2 cellular contexts compared by ENCODE assay signal in the genomic region with DNA sequence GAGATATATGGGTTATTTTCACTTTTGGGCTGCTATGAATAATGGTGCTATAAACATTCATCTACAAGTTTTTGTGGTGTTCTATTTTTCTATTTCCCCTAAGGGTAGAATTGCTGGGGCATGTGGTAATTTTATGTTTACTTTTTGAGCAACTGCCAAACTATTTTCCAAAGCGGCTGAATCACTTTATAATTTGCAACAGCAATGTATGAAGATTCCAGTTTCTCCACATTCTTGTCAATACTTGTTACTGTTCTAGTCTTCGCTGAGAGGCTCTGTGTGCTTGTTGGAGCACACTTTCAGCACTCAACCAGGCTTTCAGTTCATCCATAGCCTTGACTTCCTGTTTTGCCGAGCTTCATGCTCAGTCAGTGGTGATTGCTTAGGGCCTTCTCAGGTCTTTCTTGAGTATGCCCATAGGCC.
TF ChIP-seq lines count a peak whose summit lies in the region.

No MANE protein-coding gene starts in this region.

TF ChIP-seq in HEK293, 187 proteins besides CTCF, POLR2A, EP300 and RAD21 (continued from another document and continues in another):
- TF ChIP-seq ZBTB17 (tag by site-specific recombination; IDR thresholded peaks at IDR 0.05) (peak; percentile 90), ZFP41 (tag by site-specific recombination; IDR thresholded peaks at IDR 0.05; ENCODE audit: borderline replicate concordance) (no peak), MEIS1 (CRISPR knock-in tag; IDR thresholded peaks at IDR 0.05; ENCODE audit: borderline replicate concordance) (no peak), GFI1B (tag by site-specific recombination; IDR thresholded peaks at IDR 0.05) (no peak), ZNF2 (tag by site-specific recombination; IDR thresholded peaks at IDR 0.05) (0 out of 2 replicates have a peak, but pooled peaks have one; percentile 36), GLI2 (tag by site-specific recombination; IDR thresholded peaks at IDR 0.05; ENCODE audit: borderline replicate concordance, low read depth) (no peak), GLI4 (tag by site-specific recombination; IDR thresholded peaks at IDR 0.05) (no peak), ZNF654 (tag by site-specific recombination; IDR thresholded peaks at IDR 0.05; ENCODE audit: low read depth) (0 out of 2 replicates have a peak, but pooled peaks have one; percentile 1), FEZF1 (tag by site-specific recombination; IDR thresholded peaks at IDR 0.05) (peak; percentile 53; the same call in 1 of the 2 replicates), ZNF585B (tag by site-specific recombination; IDR thresholded peaks at IDR 0.05) (no peak), TRIM28 (IDR thresholded peaks at IDR 0.05; ENCODE audit: borderline replicate concordance, low read length) (peak; percentile 49; the same call in 1 of the 2 replicates), ZNF707 (tag by site-specific recombination; IDR thresholded peaks at IDR 0.05) (no peak), ZNF214 (tag by site-specific recombination; IDR thresholded peaks at IDR 0.05; ENCODE audit: borderline replicate concordance) (no peak), ZNF366 (tag by site-specific recombination; conservative IDR thresholded peaks at IDR 0.05) (peak; percentile 68), ZNF629 (tag by site-specific recombination; IDR thresholded peaks at IDR 0.05) (peak; percentile 77), ZNF664 (tag by site-specific recombination; IDR thresholded peaks at IDR 0.05) (0 out of 2 replicates have a peak, but pooled peaks have one; percentile 3)
- TF ChIP-seq, protein P1, sequence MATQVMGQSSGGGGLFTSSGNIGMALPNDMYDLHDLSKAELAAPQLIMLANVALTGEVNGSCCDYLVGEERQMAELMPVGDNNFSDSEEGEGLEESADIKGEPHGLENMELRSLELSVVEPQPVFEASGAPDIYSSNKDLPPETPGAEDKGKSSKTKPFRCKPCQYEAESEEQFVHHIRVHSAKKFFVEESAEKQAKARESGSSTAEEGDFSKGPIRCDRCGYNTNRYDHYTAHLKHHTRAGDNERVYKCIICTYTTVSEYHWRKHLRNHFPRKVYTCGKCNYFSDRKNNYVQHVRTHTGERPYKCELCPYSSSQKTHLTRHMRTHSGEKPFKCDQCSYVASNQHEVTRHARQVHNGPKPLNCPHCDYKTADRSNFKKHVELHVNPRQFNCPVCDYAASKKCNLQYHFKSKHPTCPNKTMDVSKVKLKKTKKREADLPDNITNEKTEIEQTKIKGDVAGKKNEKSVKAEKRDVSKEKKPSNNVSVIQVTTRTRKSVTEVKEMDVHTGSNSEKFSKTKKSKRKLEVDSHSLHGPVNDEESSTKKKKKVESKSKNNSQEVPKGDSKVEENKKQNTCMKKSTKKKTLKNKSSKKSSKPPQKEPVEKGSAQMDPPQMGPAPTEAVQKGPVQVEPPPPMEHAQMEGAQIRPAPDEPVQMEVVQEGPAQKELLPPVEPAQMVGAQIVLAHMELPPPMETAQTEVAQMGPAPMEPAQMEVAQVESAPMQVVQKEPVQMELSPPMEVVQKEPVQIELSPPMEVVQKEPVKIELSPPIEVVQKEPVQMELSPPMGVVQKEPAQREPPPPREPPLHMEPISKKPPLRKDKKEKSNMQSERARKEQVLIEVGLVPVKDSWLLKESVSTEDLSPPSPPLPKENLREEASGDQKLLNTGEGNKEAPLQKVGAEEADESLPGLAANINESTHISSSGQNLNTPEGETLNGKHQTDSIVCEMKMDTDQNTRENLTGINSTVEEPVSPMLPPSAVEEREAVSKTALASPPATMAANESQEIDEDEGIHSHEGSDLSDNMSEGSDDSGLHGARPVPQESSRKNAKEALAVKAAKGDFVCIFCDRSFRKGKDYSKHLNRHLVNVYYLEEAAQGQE (tag by site-specific recombination; IDR thresholded peaks at IDR 0.05) = peak; percentile 20; the same call in 1 of the 2 replicates
- TF ChIP-seq, protein P2, sequence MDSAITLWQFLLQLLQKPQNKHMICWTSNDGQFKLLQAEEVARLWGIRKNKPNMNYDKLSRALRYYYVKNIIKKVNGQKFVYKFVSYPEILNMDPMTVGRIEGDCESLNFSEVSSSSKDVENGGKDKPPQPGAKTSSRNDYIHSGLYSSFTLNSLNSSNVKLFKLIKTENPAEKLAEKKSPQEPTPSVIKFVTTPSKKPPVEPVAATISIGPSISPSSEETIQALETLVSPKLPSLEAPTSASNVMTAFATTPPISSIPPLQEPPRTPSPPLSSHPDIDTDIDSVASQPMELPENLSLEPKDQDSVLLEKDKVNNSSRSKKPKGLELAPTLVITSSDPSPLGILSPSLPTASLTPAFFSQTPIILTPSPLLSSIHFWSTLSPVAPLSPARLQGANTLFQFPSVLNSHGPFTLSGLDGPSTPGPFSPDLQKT (IDR thresholded peaks at IDR 0.05; ENCODE audit: borderline replicate concordance, low read depth, low read length) = no peak
- TF ChIP-seq, protein P3, sequence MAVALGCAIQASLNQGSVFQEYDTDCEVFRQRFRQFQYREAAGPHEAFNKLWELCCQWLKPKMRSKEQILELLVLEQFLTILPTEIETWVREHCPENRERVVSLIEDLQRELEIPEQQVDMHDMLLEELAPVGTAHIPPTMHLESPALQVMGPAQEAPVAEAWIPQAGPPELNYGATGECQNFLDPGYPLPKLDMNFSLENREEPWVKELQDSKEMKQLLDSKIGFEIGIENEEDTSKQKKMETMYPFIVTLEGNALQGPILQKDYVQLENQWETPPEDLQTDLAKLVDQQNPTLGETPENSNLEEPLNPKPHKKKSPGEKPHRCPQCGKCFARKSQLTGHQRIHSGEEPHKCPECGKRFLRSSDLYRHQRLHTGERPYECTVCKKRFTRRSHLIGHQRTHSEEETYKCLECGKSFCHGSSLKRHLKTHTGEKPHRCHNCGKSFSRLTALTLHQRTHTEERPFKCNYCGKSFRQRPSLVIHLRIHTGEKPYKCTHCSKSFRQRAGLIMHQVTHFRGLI (tag by site-specific recombination; IDR thresholded peaks at IDR 0.05) = no peak
- TF ChIP-seq, protein P4, sequence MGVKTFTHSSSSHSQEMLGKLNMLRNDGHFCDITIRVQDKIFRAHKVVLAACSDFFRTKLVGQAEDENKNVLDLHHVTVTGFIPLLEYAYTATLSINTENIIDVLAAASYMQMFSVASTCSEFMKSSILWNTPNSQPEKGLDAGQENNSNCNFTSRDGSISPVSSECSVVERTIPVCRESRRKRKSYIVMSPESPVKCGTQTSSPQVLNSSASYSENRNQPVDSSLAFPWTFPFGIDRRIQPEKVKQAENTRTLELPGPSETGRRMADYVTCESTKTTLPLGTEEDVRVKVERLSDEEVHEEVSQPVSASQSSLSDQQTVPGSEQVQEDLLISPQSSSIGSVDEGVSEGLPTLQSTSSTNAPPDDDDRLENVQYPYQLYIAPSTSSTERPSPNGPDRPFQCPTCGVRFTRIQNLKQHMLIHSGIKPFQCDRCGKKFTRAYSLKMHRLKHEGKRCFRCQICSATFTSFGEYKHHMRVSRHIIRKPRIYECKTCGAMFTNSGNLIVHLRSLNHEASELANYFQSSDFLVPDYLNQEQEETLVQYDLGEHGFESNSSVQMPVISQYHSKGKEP (tag by site-specific recombination; IDR thresholded peaks at IDR 0.05) = 0 out of 2 replicates have a peak, but pooled peaks have one; percentile 7
- TF ChIP-seq, protein P5, sequence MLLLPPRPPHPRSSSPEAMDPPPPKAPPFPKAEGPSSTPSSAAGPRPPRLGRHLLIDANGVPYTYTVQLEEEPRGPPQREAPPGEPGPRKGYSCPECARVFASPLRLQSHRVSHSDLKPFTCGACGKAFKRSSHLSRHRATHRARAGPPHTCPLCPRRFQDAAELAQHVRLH (tag by site-specific recombination; IDR thresholded peaks at IDR 0.05) = 0 out of 2 replicates have a peak, but pooled peaks have one; percentile 4

TF ChIP-seq in K562, 482 proteins besides CTCF, POLR2A, EP300 and RAD21 (continued from another document and continues in another):
- TF ChIP-seq, protein P6, sequence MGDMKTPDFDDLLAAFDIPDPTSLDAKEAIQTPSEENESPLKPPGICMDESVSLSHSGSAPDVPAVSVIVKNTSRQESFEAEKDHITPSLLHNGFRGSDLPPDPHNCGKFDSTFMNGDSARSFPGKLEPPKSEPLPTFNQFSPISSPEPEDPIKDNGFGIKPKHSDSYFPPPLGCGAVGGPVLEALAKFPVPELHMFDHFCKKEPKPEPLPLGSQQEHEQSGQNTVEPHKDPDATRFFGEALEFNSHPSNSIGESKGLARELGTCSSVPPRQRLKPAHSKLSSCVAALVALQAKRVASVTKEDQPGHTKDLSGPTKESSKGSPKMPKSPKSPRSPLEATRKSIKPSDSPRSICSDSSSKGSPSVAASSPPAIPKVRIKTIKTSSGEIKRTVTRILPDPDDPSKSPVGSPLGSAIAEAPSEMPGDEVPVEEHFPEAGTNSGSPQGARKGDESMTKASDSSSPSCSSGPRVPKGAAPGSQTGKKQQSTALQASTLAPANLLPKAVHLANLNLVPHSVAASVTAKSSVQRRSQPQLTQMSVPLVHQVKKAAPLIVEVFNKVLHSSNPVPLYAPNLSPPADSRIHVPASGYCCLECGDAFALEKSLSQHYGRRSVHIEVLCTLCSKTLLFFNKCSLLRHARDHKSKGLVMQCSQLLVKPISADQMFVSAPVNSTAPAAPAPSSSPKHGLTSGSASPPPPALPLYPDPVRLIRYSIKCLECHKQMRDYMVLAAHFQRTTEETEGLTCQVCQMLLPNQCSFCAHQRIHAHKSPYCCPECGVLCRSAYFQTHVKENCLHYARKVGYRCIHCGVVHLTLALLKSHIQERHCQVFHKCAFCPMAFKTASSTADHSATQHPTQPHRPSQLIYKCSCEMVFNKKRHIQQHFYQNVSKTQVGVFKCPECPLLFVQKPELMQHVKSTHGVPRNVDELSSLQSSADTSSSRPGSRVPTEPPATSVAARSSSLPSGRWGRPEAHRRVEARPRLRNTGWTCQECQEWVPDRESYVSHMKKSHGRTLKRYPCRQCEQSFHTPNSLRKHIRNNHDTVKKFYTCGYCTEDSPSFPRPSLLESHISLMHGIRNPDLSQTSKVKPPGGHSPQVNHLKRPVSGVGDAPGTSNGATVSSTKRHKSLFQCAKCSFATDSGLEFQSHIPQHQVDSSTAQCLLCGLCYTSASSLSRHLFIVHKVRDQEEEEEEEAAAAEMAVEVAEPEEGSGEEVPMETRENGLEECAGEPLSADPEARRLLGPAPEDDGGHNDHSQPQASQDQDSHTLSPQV (IDR thresholded peaks at IDR 0.05) = peak; percentile 74
- TF ChIP-seq HDGF (IDR thresholded peaks at IDR 0.05) (no peak), OTX1 (CRISPR knock-in tag; IDR thresholded peaks at IDR 0.05) (no peak), FOXM1 (IDR thresholded peaks at IDR 0.05; ENCODE audit: low read depth) (no peak), FOXM1 (CRISPR knock-in tag; IDR thresholded peaks at IDR 0.05; ENCODE audit: low read depth) (no peak), EHMT2 (IDR thresholded peaks at IDR 0.05) (peak; percentile 62; the same call in 1 of the 2 replicates), ELF1 (tag; IDR thresholded peaks at IDR 0.05) (peak; percentile 77), HDAC2 (IDR thresholded peaks at IDR 0.05) (peak; percentile 41; the same call in 1 of the 2 replicates)
- TF ChIP-seq, protein P7, sequence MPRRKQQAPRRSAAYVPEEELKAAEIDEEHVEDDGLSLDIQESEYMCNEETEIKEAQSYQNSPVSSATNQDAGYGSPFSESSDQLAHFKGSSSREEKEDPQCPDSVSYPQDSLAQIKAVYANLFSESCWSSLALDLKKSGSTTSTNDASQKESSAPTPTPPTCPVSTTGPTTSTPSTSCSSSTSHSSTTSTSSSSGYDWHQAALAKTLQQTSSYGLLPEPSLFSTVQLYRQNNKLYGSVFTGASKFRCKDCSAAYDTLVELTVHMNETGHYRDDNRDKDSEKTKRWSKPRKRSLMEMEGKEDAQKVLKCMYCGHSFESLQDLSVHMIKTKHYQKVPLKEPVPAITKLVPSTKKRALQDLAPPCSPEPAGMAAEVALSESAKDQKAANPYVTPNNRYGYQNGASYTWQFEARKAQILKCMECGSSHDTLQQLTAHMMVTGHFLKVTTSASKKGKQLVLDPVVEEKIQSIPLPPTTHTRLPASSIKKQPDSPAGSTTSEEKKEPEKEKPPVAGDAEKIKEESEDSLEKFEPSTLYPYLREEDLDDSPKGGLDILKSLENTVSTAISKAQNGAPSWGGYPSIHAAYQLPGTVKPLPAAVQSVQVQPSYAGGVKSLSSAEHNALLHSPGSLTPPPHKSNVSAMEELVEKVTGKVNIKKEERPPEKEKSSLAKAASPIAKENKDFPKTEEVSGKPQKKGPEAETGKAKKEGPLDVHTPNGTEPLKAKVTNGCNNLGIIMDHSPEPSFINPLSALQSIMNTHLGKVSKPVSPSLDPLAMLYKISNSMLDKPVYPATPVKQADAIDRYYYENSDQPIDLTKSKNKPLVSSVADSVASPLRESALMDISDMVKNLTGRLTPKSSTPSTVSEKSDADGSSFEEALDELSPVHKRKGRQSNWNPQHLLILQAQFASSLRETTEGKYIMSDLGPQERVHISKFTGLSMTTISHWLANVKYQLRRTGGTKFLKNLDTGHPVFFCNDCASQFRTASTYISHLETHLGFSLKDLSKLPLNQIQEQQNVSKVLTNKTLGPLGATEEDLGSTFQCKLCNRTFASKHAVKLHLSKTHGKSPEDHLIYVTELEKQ (CRISPR knock-in tag; IDR thresholded peaks at IDR 0.05) = no peak
